18 cellular contexts compared by ENCODE assay signal in genomic region chr16:27476240-27476639, GRCh38.
"Had no signal": no experiment of that assay in that cellular context is flagged by ENCODE, and none has a peak within 500 bp of the region (broad histone marks: within the 10 kb centered on the region; RNA-seq: fewer than 3 reads in every experiment).

No MANE protein-coding gene starts in this region.

- FAIRE-seq: TTC549 had no signal

- DNase-seq: activated B cell treated with CpG ODN at 0.5 μM for 24 hours; activated CD4-positive, alpha-beta T cell treated with anti-CD3 and anti-CD28 coated beads for 48 hours; activated CD8-positive, alpha-beta memory T cell treated with anti-CD3 and anti-CD28 coated beads, Interleukin-2, amount 50 U/mL, for 4 hours; activated CD8-positive, alpha-beta T cell treated with anti-CD3 and anti-CD28 coated beads, Interleukin-2, amount 10 ng/mL, durations not matched to agents 7 days and 5 days; activated gamma-delta T cell; activated T-cell treated with anti-CD3 and anti-CD28 coated beads, Interleukin-2, amount 50 U/mL, for 72 hours; erythroblast; naive thymus-derived CD4-positive, alpha-beta T cell; retina; stimulated activated CD4-positive, alpha-beta T cell treated with anti-CD3 and anti-CD28 coated beads, Interleukin-4, amount 100 ng/mL, for 4 hours; stimulated activated CD8-positive, alpha-beta memory T cell treated with anti-CD3 and anti-CD28 coated beads, Interleukin-4, amount 100 ng/mL, for 48 hours; stimulated activated naive CD8-positive, alpha-beta T cell treated with anti-CD3 and anti-CD28 coated beads, Interleukin-15, Interleukin-2, amounts not matched to agents 100 U/mL and 50 U/mL, for 24 hours; T-helper 2 cell; trophoblast cell had no signal

- H3K27ac ChIP-seq: skin epidermis, suprapubic skin had no signal

- H3K9me3 ChIP-seq: suprapubic skin had no signal

- H3K27me3 ChIP-seq: suprapubic skin had no signal

- H3K4me1 ChIP-seq: suprapubic skin had no signal

- H3K4me3 ChIP-seq: skin epidermis, suprapubic skin had no signal

- ATAC-seq: activated CD8-positive, alpha-beta T cell treated with anti-CD3 and anti-CD28 coated beads, Interleukin-2, amount 10 ng/mL, durations not matched to agents 7 days and 5 days; activated naive CD4-positive, alpha-beta T cell treated with anti-CD3 and anti-CD28 coated beads, Interleukin-2, amount 50 U/mL, for 72 hours; activated T-cell treated with anti-CD3 and anti-CD28 coated beads, Interleukin-2, amount 50 U/mL, for 72 hours; naive thymus-derived CD4-positive, alpha-beta T cell; stimulated activated naive CD8-positive, alpha-beta T cell treated with anti-CD3 and anti-CD28 coated beads, Interleukin-15, Interleukin-2, amounts not matched to agents 100 U/mL and 50 U/mL, for 24 hours had no signal
